Comparison of ENCODE assay signal across 9 cellular contexts in genomic region chr1:42933060-42933586, GRCh38. TPM values are rescaled to one million over a fixed set of nuclear protein-coding genes. Genes with fewer than 3 reads are reported as not detected.
DNase-seq lines count a peak whose midpoint lies in the region; ATAC-seq and TF ChIP-seq lines count a peak whose summit lies in the region.
"Had no signal": no experiment of that assay in that cellular context is flagged by ENCODE, and none has a peak within 500 bp of the region (broad histone marks: within the 10 kb centered on the region; RNA-seq: fewer than 3 reads in every experiment).

No MANE protein-coding gene starts in this region.

- H3K79me2 ChIP-seq in DND-41 (ENCODE audit: insufficient read depth, low read length) (peaks cover 80% of the 10 kb centered on the region), PC-3 (ENCODE audit: low read length) (peaks cover 54% of the 10 kb centered on the region)

- no TSS peak for BruUV-seq in PC-3 (replicated peaks; lab: Mats Ljungman, UMichigan)

- peaks cover 96% of the 10 kb centered on the region for H4K20me1 ChIP-seq in DND-41 (ENCODE audit: insufficient read depth, low read length)
- H4K20me1 ChIP-seq in PC-3 (ENCODE audit: low read length) = no peaks in the 10 kb centered on the region

- H3K9ac ChIP-seq in DND-41 (ENCODE audit: low read depth, low read length) = no peak overlapping the region
- no peak overlapping the region for H3K9ac ChIP-seq in PC-3 (ENCODE audit: low read length)
- no peak overlapping the region for H3K9ac ChIP-seq in duodenal mucosa (ENCODE audit: low read depth in 1 of 2, low read length in 2 of 2)

- peaks cover 47% of the 10 kb centered on the region for H3K4me1 ChIP-seq in DND-41 (ENCODE audit: insufficient read depth, low read length)
- peaks cover 66% of the 10 kb centered on the region for H3K4me1 ChIP-seq in PC-3 (ENCODE audit: insufficient read depth, low read length)
- peaks cover 62 to 71% of the 10 kb centered on the region in 2 donors for H3K4me1 ChIP-seq in duodenal mucosa (ENCODE audit: control insufficient read depth in 1 of 2, insufficient read depth in 2 of 2, low read length in 2 of 2)

- CTCF ChIA-PET in PC-3 (lab: Charles Lee) = no interaction called here

- no peaks in the 10 kb centered on the region for H3K9me3 ChIP-seq in DND-41 (ENCODE audit: insufficient read depth, low read length, severe bottlenecking)
- H3K9me3 ChIP-seq in PC-3 (ENCODE audit: low read length) = no peaks in the 10 kb centered on the region
- no peaks in the 10 kb centered on the region for H3K9me3 ChIP-seq in duodenal mucosa (ENCODE audit: control insufficient read depth in 1 of 2, low read length in 2 of 2)
- H3K9me3 ChIP-seq: left lung had no signal

- H3K27ac ChIP-seq in DND-41 (ENCODE audit: low read length) (peak overlapping the region; percentile 57), PC-3 (ENCODE audit: low read length) (peak overlapping the region; percentile 74), duodenal mucosa (ENCODE audit: low read depth, low read length) (peak overlapping the region; percentile 28)

- intact Hi-C loops in PC-3 (cut with micrococcal nuclease) (no loop called here), sciatic nerve (cut with DNase I) (no loop called here)

- ATAC-seq in DND-41 (ENCODE audit: insufficient read depth, low read depth) = no peak
- no peak for ATAC-seq in PC-3
- no peak for ATAC-seq in sciatic nerve
- ATAC-seq in HG02884 (IDR thresholded peaks at IDR 0.05; ENCODE audit: unreplicated experiment) = no peak
- ATAC-seq: SK-N-SH treated with all-trans-retinoic acid at 6 μM for 48 hours had no signal

- H3K9me2 ChIP-seq in PC-3 (replicated peaks; ENCODE audit: low read length) = no peaks in the 10 kb centered on the region

- H2AFZ ChIP-seq in DND-41 (ENCODE audit: low read depth, low read length) (no peak overlapping the region), PC-3 (ENCODE audit: low read length) (no peak overlapping the region)

- peaks cover 99% of the 10 kb centered on the region for H3K36me3 ChIP-seq in DND-41 (ENCODE audit: insufficient read depth, low read length)
- H3K36me3 ChIP-seq in PC-3 (ENCODE audit: low read depth, low read length) = peaks cover 76% of the 10 kb centered on the region
- H3K36me3 ChIP-seq in duodenal mucosa (ENCODE audit: control insufficient read depth in 1 of 2, insufficient read depth in 2 of 2, low read length in 2 of 2) = peaks cover 11 to 26% of the 10 kb centered on the region in 2 donors

- H3F3A ChIP-seq in PC-3 (ENCODE audit: low read length, unreplicated experiment) = peaks cover 5% of the 10 kb centered on the region

- H3K4me3 ChIP-seq in DND-41 (ENCODE audit: low read depth in 1 of 2, low read length in 2 of 2) = no peak overlapping the region
- H3K4me3 ChIP-seq in PC-3 (ENCODE audit: low read length) = no peak overlapping the region
- no peak overlapping the region for H3K4me3 ChIP-seq in duodenal mucosa (ENCODE audit: low read depth in 1 of 2, low read length in 2 of 2)
- H3K4me3 ChIP-seq: left lung had no signal

- DNase-seq in DND-41 = no peak
- no peak for DNase-seq in PC-3
- DNase-seq in sciatic nerve (ENCODE audit: low spot score) = peak; percentile 28
- DNase-seq in SKM-1 treated with dmso at 0.1 percent for 144 hours (lab: John Stamatoyannopoulos, UW; ENCODE audit: unreplicated experiment) = no peak
- DNase-seq in NCI-H2107 treated with DMSO at 0.1 percent for 48 hours (lab: John Stamatoyannopoulos, UW; ENCODE audit: unreplicated experiment) = no peak

- POLR2A ChIA-PET in PC-3 (lab: Charles Lee; ENCODE audit: unreplicated experiment) = no interaction called here

- H3K4me2 ChIP-seq in DND-41 (ENCODE audit: insufficient read depth, low read length) (no peak overlapping the region), PC-3 (ENCODE audit: low read length) (no peak overlapping the region)

- no peaks in the 10 kb centered on the region for H3K27me3 ChIP-seq in DND-41 (ENCODE audit: insufficient read depth, low read length, poor library complexity)
- no peaks in the 10 kb centered on the region for H3K27me3 ChIP-seq in PC-3 (ENCODE audit: low read length)
- H3K27me3 ChIP-seq in duodenal mucosa (ENCODE audit: control insufficient read depth in 1 of 2, insufficient read depth in 2 of 2, low read length in 2 of 2) = no peaks in the 10 kb centered on the region
- H3K27me3 ChIP-seq: left lung had no signal

- TF ChIP-seq CTCF in DND-41 (IDR thresholded peaks at IDR 0.05; ENCODE audit: borderline replicate concordance, extremely low read depth, low read length, poor library complexity, severe bottlenecking) (no peak), PC-3 (conservative IDR thresholded peaks at IDR 0.05; ENCODE audit: low read depth, low read length) (no peak)

RNA-seq across cellular contexts. Expression of gene SLC2A1, which starts 25.5 kb away (rescaled TPM):
- total RNA-seq in PC-3 (2014; rRNA removed) (245 and 264 TPM in 2 replicates), sciatic nerve (968 TPM)
